1 cellular context compared by ENCODE assay signal in genomic region chr7:47500103-47500563, GRCh38.
TF ChIP-seq lines count a peak whose summit lies in the region.

No MANE protein-coding gene starts in this region.

TF ChIP-seq in HepG2, 621 proteins besides CTCF, POLR2A, EP300 and RAD21 (continued from another document and continues in another):
- TF ChIP-seq ZNF597 (CRISPR knock-in tag; IDR thresholded peaks at IDR 0.05) (no peak), ZSCAN22 (CRISPR knock-in tag; IDR thresholded peaks at IDR 0.05) (no peak), HNRNPUL1 (IDR thresholded peaks at IDR 0.05; ENCODE audit: low read depth, low read length) (no peak), ZNF646 (CRISPR knock-in tag; IDR thresholded peaks at IDR 0.05) (no peak; the same call in 1 of the 2 replicates), FUBP1 (CRISPR knock-in tag; IDR thresholded peaks at IDR 0.05; ENCODE audit: borderline replicate concordance) (no peak), PHF20 (CRISPR knock-in tag; IDR thresholded peaks at IDR 0.05) (no peak), ZNF333 (CRISPR knock-in tag; IDR thresholded peaks at IDR 0.05; ENCODE audit: borderline replicate concordance) (no peak), NRL (CRISPR knock-in tag; IDR thresholded peaks at IDR 0.05; ENCODE audit: borderline replicate concordance) (0 out of 2 replicates have a peak, but pooled peaks have one; percentile 46), RBAK (CRISPR knock-in tag; IDR thresholded peaks at IDR 0.05) (no peak), ZNF619 (CRISPR knock-in tag; IDR thresholded peaks at IDR 0.05) (no peak), SMAD3 (CRISPR knock-in tag; IDR thresholded peaks at IDR 0.05) (0 out of 2 replicates have a peak, but pooled peaks have one; percentile 33), ZNF883 (CRISPR knock-in tag; IDR thresholded peaks at IDR 0.05; ENCODE audit: not compliant biosample characterization) (no peak), ZNF343 (CRISPR knock-in tag; IDR thresholded peaks at IDR 0.05) (no peak), TGIF2 (CRISPR knock-in tag; IDR thresholded peaks at IDR 0.05) (no peak; the same call in 1 of the 2 replicates), ZNF263 (CRISPR knock-in tag; IDR thresholded peaks at IDR 0.05) (no peak), ZNF709 (CRISPR knock-in tag; IDR thresholded peaks at IDR 0.05) (peak; percentile 83; the same call in 1 of the 2 replicates), ZNF17 (CRISPR knock-in tag; IDR thresholded peaks at IDR 0.05) (no peak), SMARCC2 (IDR thresholded peaks at IDR 0.05) (no peak), ZNF703 (CRISPR knock-in tag; IDR thresholded peaks at IDR 0.05; ENCODE audit: borderline replicate concordance) (no peak), IRF9 (CRISPR knock-in tag; IDR thresholded peaks at IDR 0.05; ENCODE audit: borderline replicate concordance) (0 out of 2 replicates have a peak, but pooled peaks have one; percentile 43), TARDBP (CRISPR knock-in tag; IDR thresholded peaks at IDR 0.05) (peak; percentile 71; the same call in 1 of the 2 replicates), WIZ (CRISPR knock-in tag; IDR thresholded peaks at IDR 0.05) (no peak), ELF4 (CRISPR knock-in tag; IDR thresholded peaks at IDR 0.05; ENCODE audit: borderline replicate concordance) (no peak), ATF6 (CRISPR knock-in tag; conservative IDR thresholded peaks at IDR 0.05) (no peak), ZBTB37 (CRISPR knock-in tag; IDR thresholded peaks at IDR 0.05) (no peak), ZBTB44 (CRISPR knock-in tag; IDR thresholded peaks at IDR 0.05) (no peak), ZNF879 (CRISPR knock-in tag; IDR thresholded peaks at IDR 0.05) (no peak)
- TF ChIP-seq, protein P1, sequence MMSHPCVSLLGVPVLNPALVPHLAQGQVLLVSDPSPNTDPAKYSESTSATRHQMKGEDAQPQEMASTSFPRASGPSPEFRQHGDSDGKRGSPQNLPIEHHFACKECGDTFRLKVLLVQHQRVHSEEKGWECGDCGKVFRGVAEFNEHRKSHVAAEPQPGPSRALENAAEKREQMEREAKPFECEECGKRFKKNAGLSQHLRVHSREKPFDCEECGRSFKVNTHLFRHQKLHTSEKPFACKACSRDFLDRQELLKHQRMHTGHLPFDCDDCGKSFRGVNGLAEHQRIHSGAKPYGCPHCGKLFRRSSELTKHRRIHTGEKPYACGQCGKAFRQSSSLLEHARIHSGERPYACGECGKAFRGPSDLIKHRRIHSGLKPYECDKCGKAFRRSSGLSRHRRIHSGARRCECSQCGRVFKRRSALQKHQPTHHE (CRISPR knock-in tag; IDR thresholded peaks at IDR 0.05; ENCODE audit: borderline replicate concordance): 0 out of 2 replicates have a peak, but pooled peaks have one; percentile 37
- TF ChIP-seq, protein P2, sequence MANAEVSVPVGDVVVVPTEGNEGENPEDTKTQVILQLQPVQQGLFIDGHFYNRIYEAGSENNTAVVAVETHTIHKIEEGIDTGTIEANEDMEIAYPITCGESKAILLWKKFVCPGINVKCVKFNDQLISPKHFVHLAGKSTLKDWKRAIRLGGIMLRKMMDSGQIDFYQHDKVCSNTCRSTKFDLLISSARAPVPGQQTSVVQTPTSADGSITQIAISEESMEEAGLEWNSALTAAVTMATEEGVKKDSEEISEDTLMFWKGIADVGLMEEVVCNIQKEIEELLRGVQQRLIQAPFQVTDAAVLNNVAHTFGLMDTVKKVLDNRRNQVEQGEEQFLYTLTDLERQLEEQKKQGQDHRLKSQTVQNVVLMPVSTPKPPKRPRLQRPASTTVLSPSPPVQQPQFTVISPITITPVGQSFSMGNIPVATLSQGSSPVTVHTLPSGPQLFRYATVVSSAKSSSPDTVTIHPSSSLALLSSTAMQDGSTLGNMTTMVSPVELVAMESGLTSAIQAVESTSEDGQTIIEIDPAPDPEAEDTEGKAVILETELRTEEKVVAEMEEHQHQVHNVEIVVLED (CRISPR knock-in tag; IDR thresholded peaks at IDR 0.05; ENCODE audit: borderline replicate concordance): no peak
- TF ChIP-seq, protein P3, sequence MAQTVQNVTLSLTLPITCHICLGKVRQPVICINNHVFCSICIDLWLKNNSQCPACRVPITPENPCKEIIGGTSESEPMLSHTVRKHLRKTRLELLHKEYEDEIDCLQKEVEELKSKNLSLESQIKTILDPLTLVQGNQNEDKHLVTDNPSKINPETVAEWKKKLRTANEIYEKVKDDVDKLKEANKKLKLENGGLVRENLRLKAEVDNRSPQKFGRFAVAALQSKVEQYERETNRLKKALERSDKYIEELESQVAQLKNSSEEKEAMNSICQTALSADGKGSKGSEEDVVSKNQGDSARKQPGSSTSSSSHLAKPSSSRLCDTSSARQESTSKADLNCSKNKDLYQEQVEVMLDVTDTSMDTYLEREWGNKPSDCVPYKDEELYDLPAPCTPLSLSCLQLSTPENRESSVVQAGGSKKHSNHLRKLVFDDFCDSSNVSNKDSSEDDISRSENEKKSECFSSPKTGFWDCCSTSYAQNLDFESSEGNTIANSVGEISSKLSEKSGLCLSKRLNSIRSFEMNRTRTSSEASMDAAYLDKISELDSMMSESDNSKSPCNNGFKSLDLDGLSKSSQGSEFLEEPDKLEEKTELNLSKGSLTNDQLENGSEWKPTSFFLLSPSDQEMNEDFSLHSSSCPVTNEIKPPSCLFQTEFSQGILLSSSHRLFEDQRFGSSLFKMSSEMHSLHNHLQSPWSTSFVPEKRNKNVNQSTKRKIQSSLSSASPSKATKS (CRISPR knock-in tag; IDR thresholded peaks at IDR 0.05): no peak
- TF ChIP-seq, protein P4, sequence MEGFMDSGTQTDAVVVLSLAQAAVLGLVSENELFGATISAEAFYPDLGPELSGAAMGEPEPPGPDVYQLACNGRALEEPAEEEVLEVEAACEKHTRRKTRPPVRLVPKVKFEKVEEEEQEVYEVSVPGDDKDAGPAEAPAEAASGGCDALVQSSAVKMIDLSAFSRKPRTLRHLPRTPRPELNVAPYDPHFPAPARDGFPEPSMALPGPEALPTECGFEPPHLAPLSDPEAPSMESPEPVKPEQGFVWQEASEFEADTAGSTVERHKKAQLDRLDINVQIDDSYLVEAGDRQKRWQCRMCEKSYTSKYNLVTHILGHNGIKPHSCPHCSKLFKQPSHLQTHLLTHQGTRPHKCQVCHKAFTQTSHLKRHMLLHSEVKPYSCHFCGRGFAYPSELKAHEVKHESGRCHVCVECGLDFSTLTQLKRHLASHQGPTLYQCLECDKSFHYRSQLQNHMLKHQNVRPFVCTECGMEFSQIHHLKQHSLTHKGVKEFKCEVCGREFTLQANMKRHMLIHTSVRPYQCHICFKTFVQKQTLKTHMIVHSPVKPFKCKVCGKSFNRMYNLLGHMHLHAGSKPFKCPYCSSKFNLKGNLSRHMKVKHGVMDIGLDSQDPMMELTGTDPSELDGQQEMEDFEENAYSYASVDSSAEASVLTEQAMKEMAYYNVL (CRISPR knock-in tag; IDR thresholded peaks at IDR 0.05; ENCODE audit: borderline replicate concordance): peak; percentile 71; the same call in 1 of the 2 replicates
